Comparison of ENCODE assay signal across 1 cellular context in the genomic region with DNA sequence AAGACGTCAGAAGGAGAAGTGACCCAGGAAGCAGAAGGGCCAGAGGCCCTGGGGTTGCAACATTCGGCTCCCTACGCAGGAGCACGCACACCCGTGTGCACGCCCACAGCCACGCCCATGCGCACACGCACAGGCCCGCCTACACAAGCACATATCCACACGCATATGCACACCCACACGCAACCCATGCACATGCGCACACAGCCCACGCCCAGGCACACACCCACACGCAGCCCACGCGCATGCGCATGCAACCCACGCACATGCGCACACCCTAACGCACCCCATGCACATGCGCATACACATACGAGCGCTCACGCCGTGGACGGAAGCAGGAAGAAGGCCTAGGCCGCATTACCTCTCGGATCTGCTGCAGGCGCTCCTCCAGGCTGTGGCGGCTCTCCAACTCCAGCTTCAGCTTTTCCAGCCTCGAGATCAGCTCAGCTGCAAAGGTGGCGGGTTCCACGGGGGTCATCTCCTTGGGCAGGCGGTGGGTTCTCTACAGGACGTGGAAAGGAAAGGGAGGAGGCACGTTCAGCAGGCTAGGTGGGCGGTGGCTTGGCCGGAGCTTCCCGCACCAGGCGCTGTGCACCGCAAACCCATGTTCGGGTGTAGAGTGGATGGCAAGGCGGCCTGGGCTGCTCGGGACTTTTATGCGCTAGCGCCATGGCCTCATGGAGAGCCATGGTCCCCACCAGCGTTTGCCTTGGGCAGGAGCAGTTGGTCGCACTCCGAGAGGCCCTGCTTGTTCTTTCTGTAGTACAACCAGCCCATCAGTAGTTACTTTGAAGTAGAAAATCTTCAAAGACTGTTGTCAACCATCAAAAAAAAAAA.
TF ChIP-seq lines count a peak whose summit lies in the region.

No MANE protein-coding gene starts in this region.

TF ChIP-seq in K562, 482 proteins besides CTCF, POLR2A, EP300 and RAD21 (continued from another document and continues in another):
- TF ChIP-seq, protein P1, sequence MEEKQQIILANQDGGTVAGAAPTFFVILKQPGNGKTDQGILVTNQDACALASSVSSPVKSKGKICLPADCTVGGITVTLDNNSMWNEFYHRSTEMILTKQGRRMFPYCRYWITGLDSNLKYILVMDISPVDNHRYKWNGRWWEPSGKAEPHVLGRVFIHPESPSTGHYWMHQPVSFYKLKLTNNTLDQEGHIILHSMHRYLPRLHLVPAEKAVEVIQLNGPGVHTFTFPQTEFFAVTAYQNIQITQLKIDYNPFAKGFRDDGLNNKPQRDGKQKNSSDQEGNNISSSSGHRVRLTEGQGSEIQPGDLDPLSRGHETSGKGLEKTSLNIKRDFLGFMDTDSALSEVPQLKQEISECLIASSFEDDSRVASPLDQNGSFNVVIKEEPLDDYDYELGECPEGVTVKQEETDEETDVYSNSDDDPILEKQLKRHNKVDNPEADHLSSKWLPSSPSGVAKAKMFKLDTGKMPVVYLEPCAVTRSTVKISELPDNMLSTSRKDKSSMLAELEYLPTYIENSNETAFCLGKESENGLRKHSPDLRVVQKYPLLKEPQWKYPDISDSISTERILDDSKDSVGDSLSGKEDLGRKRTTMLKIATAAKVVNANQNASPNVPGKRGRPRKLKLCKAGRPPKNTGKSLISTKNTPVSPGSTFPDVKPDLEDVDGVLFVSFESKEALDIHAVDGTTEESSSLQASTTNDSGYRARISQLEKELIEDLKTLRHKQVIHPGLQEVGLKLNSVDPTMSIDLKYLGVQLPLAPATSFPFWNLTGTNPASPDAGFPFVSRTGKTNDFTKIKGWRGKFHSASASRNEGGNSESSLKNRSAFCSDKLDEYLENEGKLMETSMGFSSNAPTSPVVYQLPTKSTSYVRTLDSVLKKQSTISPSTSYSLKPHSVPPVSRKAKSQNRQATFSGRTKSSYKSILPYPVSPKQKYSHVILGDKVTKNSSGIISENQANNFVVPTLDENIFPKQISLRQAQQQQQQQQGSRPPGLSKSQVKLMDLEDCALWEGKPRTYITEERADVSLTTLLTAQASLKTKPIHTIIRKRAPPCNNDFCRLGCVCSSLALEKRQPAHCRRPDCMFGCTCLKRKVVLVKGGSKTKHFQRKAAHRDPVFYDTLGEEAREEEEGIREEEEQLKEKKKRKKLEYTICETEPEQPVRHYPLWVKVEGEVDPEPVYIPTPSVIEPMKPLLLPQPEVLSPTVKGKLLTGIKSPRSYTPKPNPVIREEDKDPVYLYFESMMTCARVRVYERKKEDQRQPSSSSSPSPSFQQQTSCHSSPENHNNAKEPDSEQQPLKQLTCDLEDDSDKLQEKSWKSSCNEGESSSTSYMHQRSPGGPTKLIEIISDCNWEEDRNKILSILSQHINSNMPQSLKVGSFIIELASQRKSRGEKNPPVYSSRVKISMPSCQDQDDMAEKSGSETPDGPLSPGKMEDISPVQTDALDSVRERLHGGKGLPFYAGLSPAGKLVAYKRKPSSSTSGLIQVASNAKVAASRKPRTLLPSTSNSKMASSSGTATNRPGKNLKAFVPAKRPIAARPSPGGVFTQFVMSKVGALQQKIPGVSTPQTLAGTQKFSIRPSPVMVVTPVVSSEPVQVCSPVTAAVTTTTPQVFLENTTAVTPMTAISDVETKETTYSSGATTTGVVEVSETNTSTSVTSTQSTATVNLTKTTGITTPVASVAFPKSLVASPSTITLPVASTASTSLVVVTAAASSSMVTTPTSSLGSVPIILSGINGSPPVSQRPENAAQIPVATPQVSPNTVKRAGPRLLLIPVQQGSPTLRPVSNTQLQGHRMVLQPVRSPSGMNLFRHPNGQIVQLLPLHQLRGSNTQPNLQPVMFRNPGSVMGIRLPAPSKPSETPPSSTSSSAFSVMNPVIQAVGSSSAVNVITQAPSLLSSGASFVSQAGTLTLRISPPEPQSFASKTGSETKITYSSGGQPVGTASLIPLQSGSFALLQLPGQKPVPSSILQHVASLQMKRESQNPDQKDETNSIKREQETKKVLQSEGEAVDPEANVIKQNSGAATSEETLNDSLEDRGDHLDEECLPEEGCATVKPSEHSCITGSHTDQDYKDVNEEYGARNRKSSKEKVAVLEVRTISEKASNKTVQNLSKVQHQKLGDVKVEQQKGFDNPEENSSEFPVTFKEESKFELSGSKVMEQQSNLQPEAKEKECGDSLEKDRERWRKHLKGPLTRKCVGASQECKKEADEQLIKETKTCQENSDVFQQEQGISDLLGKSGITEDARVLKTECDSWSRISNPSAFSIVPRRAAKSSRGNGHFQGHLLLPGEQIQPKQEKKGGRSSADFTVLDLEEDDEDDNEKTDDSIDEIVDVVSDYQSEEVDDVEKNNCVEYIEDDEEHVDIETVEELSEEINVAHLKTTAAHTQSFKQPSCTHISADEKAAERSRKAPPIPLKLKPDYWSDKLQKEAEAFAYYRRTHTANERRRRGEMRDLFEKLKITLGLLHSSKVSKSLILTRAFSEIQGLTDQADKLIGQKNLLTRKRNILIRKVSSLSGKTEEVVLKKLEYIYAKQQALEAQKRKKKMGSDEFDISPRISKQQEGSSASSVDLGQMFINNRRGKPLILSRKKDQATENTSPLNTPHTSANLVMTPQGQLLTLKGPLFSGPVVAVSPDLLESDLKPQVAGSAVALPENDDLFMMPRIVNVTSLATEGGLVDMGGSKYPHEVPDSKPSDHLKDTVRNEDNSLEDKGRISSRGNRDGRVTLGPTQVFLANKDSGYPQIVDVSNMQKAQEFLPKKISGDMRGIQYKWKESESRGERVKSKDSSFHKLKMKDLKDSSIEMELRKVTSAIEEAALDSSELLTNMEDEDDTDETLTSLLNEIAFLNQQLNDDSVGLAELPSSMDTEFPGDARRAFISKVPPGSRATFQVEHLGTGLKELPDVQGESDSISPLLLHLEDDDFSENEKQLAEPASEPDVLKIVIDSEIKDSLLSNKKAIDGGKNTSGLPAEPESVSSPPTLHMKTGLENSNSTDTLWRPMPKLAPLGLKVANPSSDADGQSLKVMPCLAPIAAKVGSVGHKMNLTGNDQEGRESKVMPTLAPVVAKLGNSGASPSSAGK (IDR thresholded peaks at IDR 0.05), result peak; percentile 77
- TF ChIP-seq ZFP1 (CRISPR knock-in tag; IDR thresholded peaks at IDR 0.05), result no peak
- no peak for TF ChIP-seq HDAC2 (IDR thresholded peaks at IDR 0.05)
- TF ChIP-seq CAMTA2 (CRISPR knock-in tag; conservative IDR thresholded peaks at IDR 0.05), result no peak
- TF ChIP-seq, protein P2, sequence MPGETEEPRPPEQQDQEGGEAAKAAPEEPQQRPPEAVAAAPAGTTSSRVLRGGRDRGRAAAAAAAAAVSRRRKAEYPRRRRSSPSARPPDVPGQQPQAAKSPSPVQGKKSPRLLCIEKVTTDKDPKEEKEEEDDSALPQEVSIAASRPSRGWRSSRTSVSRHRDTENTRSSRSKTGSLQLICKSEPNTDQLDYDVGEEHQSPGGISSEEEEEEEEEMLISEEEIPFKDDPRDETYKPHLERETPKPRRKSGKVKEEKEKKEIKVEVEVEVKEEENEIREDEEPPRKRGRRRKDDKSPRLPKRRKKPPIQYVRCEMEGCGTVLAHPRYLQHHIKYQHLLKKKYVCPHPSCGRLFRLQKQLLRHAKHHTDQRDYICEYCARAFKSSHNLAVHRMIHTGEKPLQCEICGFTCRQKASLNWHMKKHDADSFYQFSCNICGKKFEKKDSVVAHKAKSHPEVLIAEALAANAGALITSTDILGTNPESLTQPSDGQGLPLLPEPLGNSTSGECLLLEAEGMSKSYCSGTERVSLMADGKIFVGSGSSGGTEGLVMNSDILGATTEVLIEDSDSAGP (CRISPR knock-in tag; IDR thresholded peaks at IDR 0.05), result no peak
- TF ChIP-seq SMAD1 (IDR thresholded peaks at IDR 0.05; ENCODE audit: low read depth, low read length, partially characterized antibody), result no peak
- TF ChIP-seq TAF7 (tag; IDR thresholded peaks at IDR 0.05), result no peak
- TF ChIP-seq CHD4 (IDR thresholded peaks at IDR 0.05; ENCODE audit: insufficient read depth, insufficient replicate concordance, low read depth, low read length, poor library complexity, severe bottlenecking), result no peak
- TF ChIP-seq, protein P3, sequence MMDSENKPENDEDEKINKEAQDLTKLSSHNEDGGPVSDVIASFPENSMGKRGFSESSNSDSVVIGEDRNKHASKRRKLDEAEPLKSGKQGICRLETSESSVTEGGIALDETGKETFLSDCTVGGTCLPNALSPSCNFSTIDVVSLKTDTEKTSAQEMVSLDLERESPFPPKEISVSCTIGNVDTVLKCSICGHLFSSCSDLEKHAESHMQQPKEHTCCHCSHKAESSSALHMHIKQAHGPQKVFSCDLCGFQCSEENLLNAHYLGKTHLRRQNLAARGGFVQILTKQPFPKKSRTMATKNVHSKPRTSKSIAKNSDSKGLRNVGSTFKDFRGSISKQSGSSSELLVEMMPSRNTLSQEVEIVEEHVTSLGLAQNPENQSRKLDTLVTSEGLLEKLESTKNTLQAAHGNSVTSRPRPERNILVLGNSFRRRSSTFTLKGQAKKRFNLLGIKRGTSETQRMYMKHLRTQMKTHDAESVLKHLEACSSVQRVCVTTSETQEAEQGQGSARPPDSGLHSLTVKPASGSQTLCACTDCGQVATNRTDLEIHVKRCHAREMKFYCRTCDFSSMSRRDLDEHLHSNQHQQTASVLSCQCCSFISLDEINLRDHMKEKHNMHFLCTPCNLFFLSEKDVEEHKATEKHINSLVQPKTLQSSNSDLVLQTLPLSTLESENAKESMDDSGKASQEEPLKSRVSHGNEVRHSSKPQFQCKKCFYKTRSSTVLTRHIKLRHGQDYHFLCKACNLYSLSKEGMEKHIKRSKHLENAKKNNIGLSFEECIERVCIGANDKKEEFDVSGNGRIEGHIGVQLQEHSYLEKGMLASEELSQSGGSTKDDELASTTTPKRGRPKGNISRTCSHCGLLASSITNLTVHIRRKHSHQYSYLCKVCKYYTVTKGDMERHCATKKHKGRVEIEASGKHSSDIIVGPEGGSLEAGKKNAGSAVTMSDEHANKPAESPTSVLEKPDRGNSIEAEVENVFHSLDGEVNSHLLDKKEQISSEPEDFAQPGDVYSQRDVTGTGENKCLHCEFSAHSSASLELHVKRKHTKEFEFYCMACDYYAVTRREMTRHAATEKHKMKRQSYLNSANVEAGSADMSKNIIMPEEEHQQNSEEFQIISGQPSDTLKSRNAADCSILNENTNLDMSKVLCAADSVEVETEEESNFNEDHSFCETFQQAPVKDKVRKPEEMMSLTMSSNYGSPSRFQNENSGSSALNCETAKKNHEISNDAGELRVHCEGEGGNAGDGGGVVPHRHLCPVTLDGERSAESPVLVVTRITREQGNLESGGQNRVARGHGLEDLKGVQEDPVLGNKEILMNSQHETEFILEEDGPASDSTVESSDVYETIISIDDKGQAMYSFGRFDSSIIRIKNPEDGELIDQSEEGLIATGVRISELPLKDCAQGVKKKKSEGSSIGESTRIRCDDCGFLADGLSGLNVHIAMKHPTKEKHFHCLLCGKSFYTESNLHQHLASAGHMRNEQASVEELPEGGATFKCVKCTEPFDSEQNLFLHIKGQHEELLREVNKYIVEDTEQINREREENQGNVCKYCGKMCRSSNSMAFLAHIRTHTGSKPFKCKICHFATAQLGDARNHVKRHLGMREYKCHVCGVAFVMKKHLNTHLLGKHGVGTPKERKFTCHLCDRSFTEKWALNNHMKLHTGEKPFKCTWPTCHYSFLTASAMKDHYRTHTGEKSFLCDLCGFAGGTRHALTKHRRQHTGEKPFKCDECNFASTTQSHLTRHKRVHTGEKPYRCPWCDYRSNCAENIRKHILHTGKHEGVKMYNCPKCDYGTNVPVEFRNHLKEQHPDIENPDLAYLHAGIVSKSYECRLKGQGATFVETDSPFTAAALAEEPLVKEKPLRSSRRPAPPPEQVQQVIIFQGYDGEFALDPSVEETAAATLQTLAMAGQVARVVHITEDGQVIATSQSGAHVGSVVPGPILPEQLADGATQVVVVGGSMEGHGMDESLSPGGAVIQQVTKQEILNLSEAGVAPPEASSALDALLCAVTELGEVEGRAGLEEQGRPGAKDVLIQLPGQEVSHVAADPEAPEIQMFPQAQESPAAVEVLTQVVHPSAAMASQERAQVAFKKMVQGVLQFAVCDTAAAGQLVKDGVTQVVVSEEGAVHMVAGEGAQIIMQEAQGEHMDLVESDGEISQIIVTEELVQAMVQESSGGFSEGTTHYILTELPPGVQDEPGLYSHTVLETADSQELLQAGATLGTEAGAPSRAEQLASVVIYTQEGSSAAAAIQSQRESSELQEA (IDR thresholded peaks at IDR 0.05; ENCODE audit: low read depth), result no peak
- TF ChIP-seq FOXK2 (conservative IDR thresholded peaks at IDR 0.05 in 1 of 2, IDR thresholded peaks at IDR 0.05 in 1 of 2; ENCODE audit: low read depth in 2 of 2), result peak in 1 of 2 experiments; percentile 74; a peak in 2 of 4 replicates
- TF ChIP-seq, protein P4, sequence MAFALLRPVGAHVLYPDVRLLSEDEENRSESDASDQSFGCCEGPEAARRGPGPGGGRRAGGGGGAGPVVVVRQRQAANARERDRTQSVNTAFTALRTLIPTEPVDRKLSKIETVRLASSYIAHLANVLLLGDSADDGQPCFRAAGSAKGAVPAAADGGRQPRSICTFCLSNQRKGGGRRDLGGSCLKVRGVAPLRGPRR (CRISPR knock-in tag; IDR thresholded peaks at IDR 0.05), result no peak
- TF ChIP-seq, protein P5, sequence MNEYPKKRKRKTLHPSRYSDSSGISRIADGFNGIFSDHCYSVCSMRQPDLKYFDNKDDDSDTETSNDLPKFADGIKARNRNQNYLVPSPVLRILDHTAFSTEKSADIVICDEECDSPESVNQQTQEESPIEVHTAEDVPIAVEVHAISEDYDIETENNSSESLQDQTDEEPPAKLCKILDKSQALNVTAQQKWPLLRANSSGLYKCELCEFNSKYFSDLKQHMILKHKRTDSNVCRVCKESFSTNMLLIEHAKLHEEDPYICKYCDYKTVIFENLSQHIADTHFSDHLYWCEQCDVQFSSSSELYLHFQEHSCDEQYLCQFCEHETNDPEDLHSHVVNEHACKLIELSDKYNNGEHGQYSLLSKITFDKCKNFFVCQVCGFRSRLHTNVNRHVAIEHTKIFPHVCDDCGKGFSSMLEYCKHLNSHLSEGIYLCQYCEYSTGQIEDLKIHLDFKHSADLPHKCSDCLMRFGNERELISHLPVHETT (CRISPR knock-in tag; conservative IDR thresholded peaks at IDR 0.05 in 1 of 2, IDR thresholded peaks at IDR 0.05 in 1 of 2), result no peak
- TF ChIP-seq, protein P6, sequence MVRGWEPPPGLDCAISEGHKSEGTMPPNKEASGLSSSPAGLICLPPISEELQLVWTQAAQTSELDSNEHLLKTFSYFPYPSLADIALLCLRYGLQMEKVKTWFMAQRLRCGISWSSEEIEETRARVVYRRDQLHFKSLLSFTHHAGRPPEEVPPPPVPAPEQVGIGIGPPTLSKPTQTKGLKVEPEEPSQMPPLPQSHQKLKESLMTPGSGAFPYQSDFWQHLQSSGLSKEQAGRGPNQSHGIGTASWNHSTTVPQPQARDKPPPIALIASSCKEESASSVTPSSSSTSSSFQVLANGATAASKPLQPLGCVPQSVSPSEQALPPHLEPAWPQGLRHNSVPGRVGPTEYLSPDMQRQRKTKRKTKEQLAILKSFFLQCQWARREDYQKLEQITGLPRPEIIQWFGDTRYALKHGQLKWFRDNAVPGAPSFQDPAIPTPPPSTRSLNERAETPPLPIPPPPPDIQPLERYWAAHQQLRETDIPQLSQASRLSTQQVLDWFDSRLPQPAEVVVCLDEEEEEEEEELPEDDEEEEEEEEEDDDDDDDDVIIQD (CRISPR knock-in tag; IDR thresholded peaks at IDR 0.05), result no peak
- TF ChIP-seq ETV6 (IDR thresholded peaks at IDR 0.05; ENCODE audit: borderline replicate concordance in 1 of 2, low read depth in 2 of 2, low read length in 1 of 2), result no peak
- TF ChIP-seq ETV6 (CRISPR knock-in tag; IDR thresholded peaks at IDR 0.05; ENCODE audit: borderline replicate concordance), result no peak
- TF ChIP-seq, protein P7, sequence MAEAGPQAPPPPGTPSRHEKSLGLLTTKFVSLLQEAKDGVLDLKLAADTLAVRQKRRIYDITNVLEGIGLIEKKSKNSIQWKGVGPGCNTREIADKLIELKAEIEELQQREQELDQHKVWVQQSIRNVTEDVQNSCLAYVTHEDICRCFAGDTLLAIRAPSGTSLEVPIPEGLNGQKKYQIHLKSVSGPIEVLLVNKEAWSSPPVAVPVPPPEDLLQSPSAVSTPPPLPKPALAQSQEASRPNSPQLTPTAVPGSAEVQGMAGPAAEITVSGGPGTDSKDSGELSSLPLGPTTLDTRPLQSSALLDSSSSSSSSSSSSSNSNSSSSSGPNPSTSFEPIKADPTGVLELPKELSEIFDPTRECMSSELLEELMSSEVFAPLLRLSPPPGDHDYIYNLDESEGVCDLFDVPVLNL (CRISPR knock-in tag; IDR thresholded peaks at IDR 0.05; ENCODE audit: low read depth), result no peak
